In genomic region chr13:113537909-113538688, GRCh38 we compare ENCODE assay signal across 1 cellular context.
TF ChIP-seq lines count a peak whose summit lies in the region.

No MANE protein-coding gene starts in this region.

TF ChIP-seq in SK-N-SH treated with all-trans-retinoic acid at 6 μM for 48 hours, 23 proteins besides CTCF, POLR2A, EP300 and RAD21 (continued from another document):
- TF ChIP-seq PATZ1 (CRISPR knock-in tag; IDR thresholded peaks at IDR 0.05; ENCODE audit: borderline replicate concordance): no peak
- no peak for TF ChIP-seq GLIS3 (CRISPR knock-in tag; IDR thresholded peaks at IDR 0.05)
- no peak for TF ChIP-seq ZNF565 (CRISPR knock-in tag; conservative IDR thresholded peaks at IDR 0.05; ENCODE audit: low read depth)
- TF ChIP-seq, protein P1, sequence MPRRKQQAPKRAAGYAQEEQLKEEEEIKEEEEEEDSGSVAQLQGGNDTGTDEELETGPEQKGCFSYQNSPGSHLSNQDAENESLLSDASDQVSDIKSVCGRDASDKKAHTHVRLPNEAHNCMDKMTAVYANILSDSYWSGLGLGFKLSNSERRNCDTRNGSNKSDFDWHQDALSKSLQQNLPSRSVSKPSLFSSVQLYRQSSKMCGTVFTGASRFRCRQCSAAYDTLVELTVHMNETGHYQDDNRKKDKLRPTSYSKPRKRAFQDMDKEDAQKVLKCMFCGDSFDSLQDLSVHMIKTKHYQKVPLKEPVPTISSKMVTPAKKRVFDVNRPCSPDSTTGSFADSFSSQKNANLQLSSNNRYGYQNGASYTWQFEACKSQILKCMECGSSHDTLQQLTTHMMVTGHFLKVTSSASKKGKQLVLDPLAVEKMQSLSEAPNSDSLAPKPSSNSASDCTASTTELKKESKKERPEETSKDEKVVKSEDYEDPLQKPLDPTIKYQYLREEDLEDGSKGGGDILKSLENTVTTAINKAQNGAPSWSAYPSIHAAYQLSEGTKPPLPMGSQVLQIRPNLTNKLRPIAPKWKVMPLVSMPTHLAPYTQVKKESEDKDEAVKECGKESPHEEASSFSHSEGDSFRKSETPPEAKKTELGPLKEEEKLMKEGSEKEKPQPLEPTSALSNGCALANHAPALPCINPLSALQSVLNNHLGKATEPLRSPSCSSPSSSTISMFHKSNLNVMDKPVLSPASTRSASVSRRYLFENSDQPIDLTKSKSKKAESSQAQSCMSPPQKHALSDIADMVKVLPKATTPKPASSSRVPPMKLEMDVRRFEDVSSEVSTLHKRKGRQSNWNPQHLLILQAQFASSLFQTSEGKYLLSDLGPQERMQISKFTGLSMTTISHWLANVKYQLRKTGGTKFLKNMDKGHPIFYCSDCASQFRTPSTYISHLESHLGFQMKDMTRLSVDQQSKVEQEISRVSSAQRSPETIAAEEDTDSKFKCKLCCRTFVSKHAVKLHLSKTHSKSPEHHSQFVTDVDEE (CRISPR knock-in tag; IDR thresholded peaks at IDR 0.05): no peak
- no peak for TF ChIP-seq BACH2 (CRISPR knock-in tag; IDR thresholded peaks at IDR 0.05; ENCODE audit: borderline replicate concordance)
- no peak for TF ChIP-seq ZC3H10 (CRISPR knock-in tag; IDR thresholded peaks at IDR 0.05)
- no peak for TF ChIP-seq TOX (CRISPR knock-in tag; IDR thresholded peaks at IDR 0.05; ENCODE audit: borderline replicate concordance)
- TF ChIP-seq TCF4 (CRISPR knock-in tag; IDR thresholded peaks at IDR 0.05; ENCODE audit: borderline replicate concordance): no peak
- TF ChIP-seq PPARA (CRISPR knock-in tag; IDR thresholded peaks at IDR 0.05; ENCODE audit: borderline replicate concordance): no peak
- TF ChIP-seq ZNF70 (CRISPR knock-in tag; IDR thresholded peaks at IDR 0.05): no peak
- TF ChIP-seq RARB (CRISPR knock-in tag; IDR thresholded peaks at IDR 0.05): no peak
- no peak for TF ChIP-seq ZNF8 (CRISPR knock-in tag; IDR thresholded peaks at IDR 0.05)
